Comparison of ENCODE assay signal across 25 cellular contexts in the genomic region with DNA sequence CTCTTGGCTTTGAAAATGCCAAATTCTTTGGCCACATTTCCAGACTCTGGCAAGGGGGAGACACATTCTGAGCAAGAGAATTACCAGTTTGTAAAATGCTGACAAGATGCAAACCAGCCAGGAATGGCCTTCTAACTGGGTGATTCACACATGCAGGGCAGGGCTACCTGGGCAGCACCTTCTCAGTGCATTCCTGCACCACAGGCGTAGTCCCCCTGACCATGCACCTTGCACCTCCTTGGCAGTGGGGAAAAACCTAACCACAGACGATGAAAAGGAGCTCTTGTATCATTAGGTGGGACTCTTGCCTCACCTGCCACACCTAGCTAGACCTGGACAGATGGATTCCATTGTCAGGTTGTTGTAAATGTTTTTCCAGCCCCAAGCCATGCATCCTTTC.
DNase-seq lines count a peak whose midpoint lies in the region; ATAC-seq and TF ChIP-seq lines count a peak whose summit lies in the region.
"Had no signal": no experiment of that assay in that cellular context is flagged by ENCODE, and none has a peak within 500 bp of the region (broad histone marks: within the 10 kb centered on the region; RNA-seq: fewer than 3 reads in every experiment).

No MANE protein-coding gene starts in this region.

- no peaks in the 10 kb centered on the region for H3K27me3 Mint-ChIP-seq in activated CD4-positive, alpha-beta T cell treated with anti-CD3 and anti-CD28 coated beads for 36 hours
- H3K27me3 Mint-ChIP-seq in CD4-positive, alpha-beta T cell, result no peaks in the 10 kb centered on the region
- H3K27me3 Mint-ChIP-seq in activated T-helper 17 cell treated with anti-CD3 and anti-CD28 coated beads, Interleukin-2, amount 50 U/mL, for 72 hours, result no peaks in the 10 kb centered on the region
- no peaks in the 10 kb centered on the region for H3K27me3 Mint-ChIP-seq in memory B cell
- H3K27me3 Mint-ChIP-seq: central memory CD8-positive, alpha-beta T cell; stimulated activated naive CD8-positive, alpha-beta T cell treated with anti-CD3 and anti-CD28 coated beads, Interleukin-15, Interleukin-2, amounts not matched to agents 100 ng/mL and 50 ng/mL, for 24 hours had no signal

- no peaks in the 10 kb centered on the region for H3K36me3 ChIP-seq in effector memory CD4-positive, alpha-beta T cell (ENCODE audit: control insufficient read depth, insufficient read depth, low read length)
- H3K36me3 ChIP-seq: esophagus muscularis mucosa, gastroesophageal sphincter, tibial nerve had no signal

- H3K36me3 Mint-ChIP-seq in activated CD4-positive, alpha-beta T cell treated with anti-CD3 and anti-CD28 coated beads for 36 hours (ENCODE audit: low read depth), result no peaks in the 10 kb centered on the region
- H3K36me3 Mint-ChIP-seq in CD4-positive, alpha-beta T cell (ENCODE audit: low read depth), result no peaks in the 10 kb centered on the region
- H3K36me3 Mint-ChIP-seq in activated T-helper 17 cell treated with anti-CD3 and anti-CD28 coated beads, Interleukin-2, amount 50 U/mL, for 72 hours (ENCODE audit: low read depth), result no peaks in the 10 kb centered on the region
- H3K36me3 Mint-ChIP-seq in memory B cell, result no peaks in the 10 kb centered on the region

- H3K4me3 ChIP-seq in effector memory CD4-positive, alpha-beta T cell (ENCODE audit: insufficient read depth, low read depth, low read length, poor library complexity, severe bottlenecking), result no peak overlapping the region
- H3K4me3 ChIP-seq: esophagus muscularis mucosa, gastroesophageal sphincter, lung, tibial nerve had no signal

- POLR2A ChIA-PET in activated CD4-positive, alpha-beta T cell treated with anti-CD3 and anti-CD28 coated beads for 36 hours (lab: Charles Lee), result no interaction called here
- POLR2A ChIA-PET in CD4-positive, alpha-beta T cell (lab: Charles Lee), result interaction anchor here (0.7 to 1.6 kb wide), 4 partner anchors 48 to 78 kb away, joined by 3 to 7 read pairs (median 4); a partner anchor contains a TSS

- CTCF ChIA-PET in activated CD4-positive, alpha-beta T cell treated with anti-CD3 and anti-CD28 coated beads for 36 hours (lab: Charles Lee), result no interaction called here
- CTCF ChIA-PET in CD4-positive, alpha-beta T cell (lab: Charles Lee), result no interaction called here

- H3K4me1 Mint-ChIP-seq in activated CD4-positive, alpha-beta T cell treated with anti-CD3 and anti-CD28 coated beads for 36 hours, result no peaks in the 10 kb centered on the region
- H3K4me1 Mint-ChIP-seq in CD4-positive, alpha-beta T cell (ENCODE audit: low read depth), result no peaks in the 10 kb centered on the region
- no peaks in the 10 kb centered on the region for H3K4me1 Mint-ChIP-seq in activated T-helper 17 cell treated with anti-CD3 and anti-CD28 coated beads, Interleukin-2, amount 50 U/mL, for 72 hours
- H3K4me1 Mint-ChIP-seq in memory B cell, result no peaks in the 10 kb centered on the region
- H3K4me1 Mint-ChIP-seq: central memory CD8-positive, alpha-beta T cell had no signal

- no peak overlapping the region for H3K27ac Mint-ChIP-seq in activated CD4-positive, alpha-beta T cell treated with anti-CD3 and anti-CD28 coated beads for 36 hours
- H3K27ac Mint-ChIP-seq in CD4-positive, alpha-beta T cell, result no peak overlapping the region
- no peak overlapping the region for H3K27ac Mint-ChIP-seq in activated T-helper 17 cell treated with anti-CD3 and anti-CD28 coated beads, Interleukin-2, amount 50 U/mL, for 72 hours
- H3K27ac Mint-ChIP-seq in memory B cell, result no peak overlapping the region

- TF ChIP-seq CTCF in CD4-positive, alpha-beta T cell (IDR thresholded peaks at IDR 0.05), result no peak

- no peaks in the 10 kb centered on the region for H3K27me3 ChIP-seq in CD4-positive, alpha-beta T cell (ENCODE audit: control insufficient read depth, insufficient read depth, low read length)
- H3K27me3 ChIP-seq in effector memory CD4-positive, alpha-beta T cell (replicated peaks; ENCODE audit: control insufficient read depth, insufficient read depth, low read length, poor library complexity, severe bottlenecking), result no peaks in the 10 kb centered on the region
- H3K27me3 ChIP-seq: esophagus muscularis mucosa, gastroesophageal sphincter, tibial nerve had no signal

- H3K4me1 ChIP-seq in effector memory CD4-positive, alpha-beta T cell (ENCODE audit: control insufficient read depth, insufficient read depth, low read length, poor library complexity, severe bottlenecking), result no peaks in the 10 kb centered on the region

- DNase-seq in activated CD4-positive, alpha-beta T cell treated with anti-CD3 and anti-CD28 coated beads for 36 hours, result peak; percentile 15
- DNase-seq in activated CD4-positive, alpha-beta T cell treated with anti-CD3 and anti-CD28 coated beads for 1 hour, result no peak
- no peak for DNase-seq in CD4-positive, alpha-beta T cell
- DNase-seq in memory B cell (ENCODE audit: low spot score in 2 of 2) (no peak), NCI-H510A (lab: John Stamatoyannopoulos, UW) (no peak)
- no peak for DNase-seq in effector memory CD4-positive, alpha-beta T cell
- DNase-seq: activated CD8-positive, alpha-beta memory T cell treated with anti-CD3 and anti-CD28 coated beads, Interleukin-2, amount 50 U/mL, for 4 hours; activated effector memory CD4-positive, alpha-beta T cell treated with anti-CD3 and anti-CD28 coated beads, Interleukin-2, amount 50 U/mL, for 16 hours; GF-D8; Kasumi-1; NCI-H1092; NCI-H1930; NCI-H748 treated with DMSO at 0.1 percent for 48 hours; occipital lobe; stimulated activated CD4-positive, alpha-beta T cell treated with anti-CD3 and anti-CD28 coated beads, Interleukin-4, amount 100 ng/mL, for 24 hours had no signal

- no peaks in the 10 kb centered on the region for H3K9me3 Mint-ChIP-seq in activated CD4-positive, alpha-beta T cell treated with anti-CD3 and anti-CD28 coated beads for 36 hours (ENCODE audit: low read depth)
- H3K9me3 Mint-ChIP-seq in CD4-positive, alpha-beta T cell, result no peaks in the 10 kb centered on the region
- H3K9me3 Mint-ChIP-seq in activated T-helper 17 cell treated with anti-CD3 and anti-CD28 coated beads, Interleukin-2, amount 50 U/mL, for 72 hours, result no peaks in the 10 kb centered on the region
- H3K9me3 Mint-ChIP-seq in memory B cell, result no peaks in the 10 kb centered on the region
- H3K9me3 Mint-ChIP-seq: central memory CD8-positive, alpha-beta T cell; stimulated activated naive CD8-positive, alpha-beta T cell treated with anti-CD3 and anti-CD28 coated beads, Interleukin-15, Interleukin-2, amounts not matched to agents 100 ng/mL and 50 ng/mL, for 24 hours had no signal

- no peak overlapping the region for H3K27ac ChIP-seq in CD4-positive, alpha-beta T cell (ENCODE audit: low read depth, low read length)
- no peak overlapping the region for H3K27ac ChIP-seq in effector memory CD4-positive, alpha-beta T cell (ENCODE audit: insufficient read depth, low read length, poor library complexity, severe bottlenecking)
- H3K27ac ChIP-seq: 22Rv1, esophagus muscularis mucosa, gastroesophageal sphincter, tibial nerve had no signal

- H3K4me3 Mint-ChIP-seq in activated CD4-positive, alpha-beta T cell treated with anti-CD3 and anti-CD28 coated beads for 36 hours, result no peak overlapping the region
- H3K4me3 Mint-ChIP-seq in CD4-positive, alpha-beta T cell, result no peak overlapping the region
- H3K4me3 Mint-ChIP-seq in activated T-helper 17 cell treated with anti-CD3 and anti-CD28 coated beads, Interleukin-2, amount 50 U/mL, for 72 hours, result no peak overlapping the region
- H3K4me3 Mint-ChIP-seq in memory B cell, result no peak overlapping the region
- H3K4me3 Mint-ChIP-seq: central memory CD8-positive, alpha-beta T cell; stimulated activated naive CD8-positive, alpha-beta T cell treated with anti-CD3 and anti-CD28 coated beads, Interleukin-15, Interleukin-2, amounts not matched to agents 100 ng/mL and 50 ng/mL, for 24 hours had no signal

- intact Hi-C loops in activated CD4-positive, alpha-beta T cell treated with anti-CD3 and anti-CD28 coated beads for 36 hours (cut with DNase I, micrococcal nuclease), result loop anchor here (2.0 to 10.0 kb wide), 3 partner anchors 76 to 530 kb away; no protein-coding TSS in a partner anchor
- intact Hi-C loops in CD4-positive, alpha-beta T cell (cut with DNase I, micrococcal nuclease), result loop anchor here in 1 of 2 experiments (2.0 kb wide), 1 partner anchor 78 kb away; a partner anchor contains a TSS

- peak; percentile 6 for ATAC-seq in activated CD4-positive, alpha-beta T cell treated with anti-CD3 and anti-CD28 coated beads for 36 hours
- ATAC-seq in CD4-positive, alpha-beta T cell (ENCODE audit: poor library complexity), result peak; percentile 10
- ATAC-seq in activated T-helper 17 cell treated with anti-CD3 and anti-CD28 coated beads, Interleukin-2, amount 50 U/mL, for 72 hours (replicated peaks), result peak; percentile 21
- ATAC-seq in memory B cell (ENCODE audit: low read depth) (peak; percentile 22), GM19035 (IDR thresholded peaks at IDR 0.05; ENCODE audit: unreplicated experiment) (no peak)
- ATAC-seq: activated CD4-positive, CD25-positive, alpha-beta regulatory T cell treated with anti-CD3 and anti-CD28 coated beads, Interleukin-2, amount 50 U/mL, for 24 hours had no signal

- no peaks in the 10 kb centered on the region for H3K9me3 ChIP-seq in CD4-positive, alpha-beta T cell (ENCODE audit: control insufficient read depth, low read length)
- H3K9me3 ChIP-seq in effector memory CD4-positive, alpha-beta T cell (ENCODE audit: control insufficient read depth, low read length), result no peaks in the 10 kb centered on the region
- H3K9me3 ChIP-seq: esophagus muscularis mucosa, gastroesophageal sphincter, tibial nerve had no signal
